ENCODE assay signal across 8 cellular contexts in genomic region chr19:55341191-55342043, GRCh38.
DNase-seq lines count a peak whose midpoint lies in the region; FAIRE-seq and TF ChIP-seq lines count a peak whose summit lies in the region.

No MANE protein-coding gene starts in this region.

- H3K36me3 Mint-ChIP-seq in nephron progenitor cell (ENCODE audit: low read depth), result peaks cover 29% of the 10 kb centered on the region

- H3K27me3 ChIP-seq in ACC112 (ENCODE audit: insufficient read depth, low read length), result no peaks in the 10 kb centered on the region

- DNase-seq in H54 (ENCODE audit: insufficient read length, low spot score), result peak; percentile 99
- DNase-seq in NCI-H774 (lab: John Stamatoyannopoulos, UW), result peak; percentile 77
- peak; percentile 43 for DNase-seq in activated CD8-positive, alpha-beta memory T cell treated with anti-CD3 and anti-CD28 coated beads, Interleukin-2, amount 50 U/mL, for 4 hours
- DNase-seq in fibroblast of gingiva (ENCODE audit: low read depth), result peak; percentile 43
- DNase-seq in nephron progenitor cell, result peak; percentile 83
- DNase-seq in superior temporal gyrus (ENCODE audit: extremely low spot score), result peak; percentile 19
- DNase-seq in NK-92 (lab: John Stamatoyannopoulos, UW; ENCODE audit: unreplicated experiment), result no peak

- no peak overlapping the region for H3K27ac ChIP-seq in ACC112 (ENCODE audit: low read depth, low read length)

- peaks cover 34% of the 10 kb centered on the region for H3K4me1 Mint-ChIP-seq in nephron progenitor cell

- peaks cover 8% of the 10 kb centered on the region for H3K27me3 Mint-ChIP-seq in nephron progenitor cell (ENCODE audit: low read depth, poor library complexity)

- H3K27ac Mint-ChIP-seq in nephron progenitor cell, result no peak overlapping the region

- H3K79me2 ChIP-seq in ACC112 (ENCODE audit: control insufficient read depth, insufficient read depth, low read length, unreplicated experiment), result no peaks in the 10 kb centered on the region

- H3K9me3 Mint-ChIP-seq in nephron progenitor cell, result no peaks in the 10 kb centered on the region

- no peak for TF ChIP-seq CTCF in nephron progenitor cell (IDR thresholded peaks at IDR 0.05)

- H3K4me3 Mint-ChIP-seq in nephron progenitor cell, result peak overlapping the region; percentile 96

- peaks cover 3% of the 10 kb centered on the region for H3K4me1 ChIP-seq in ACC112 (ENCODE audit: control insufficient read depth, insufficient read depth, low read length, unreplicated experiment)

- no peak overlapping the region for H2AFZ ChIP-seq in ACC112 (ENCODE audit: low read length, unreplicated experiment)

- no peak for FAIRE-seq in H54 (lab: Jason Lieb, UNC)

- TF ChIP-seq POLR2A in H54 (IDR thresholded peaks at IDR 0.05; ENCODE audit: low read depth, low read length), result no peak

- peak overlapping the region; percentile 84 for H3K4me3 ChIP-seq in ACC112 (ENCODE audit: low read depth, low read length)

- no peaks in the 10 kb centered on the region for H3K36me3 ChIP-seq in ACC112 (ENCODE audit: insufficient read depth, low read length)
